ENCODE assay signal across 20 cellular contexts in the genomic region with DNA sequence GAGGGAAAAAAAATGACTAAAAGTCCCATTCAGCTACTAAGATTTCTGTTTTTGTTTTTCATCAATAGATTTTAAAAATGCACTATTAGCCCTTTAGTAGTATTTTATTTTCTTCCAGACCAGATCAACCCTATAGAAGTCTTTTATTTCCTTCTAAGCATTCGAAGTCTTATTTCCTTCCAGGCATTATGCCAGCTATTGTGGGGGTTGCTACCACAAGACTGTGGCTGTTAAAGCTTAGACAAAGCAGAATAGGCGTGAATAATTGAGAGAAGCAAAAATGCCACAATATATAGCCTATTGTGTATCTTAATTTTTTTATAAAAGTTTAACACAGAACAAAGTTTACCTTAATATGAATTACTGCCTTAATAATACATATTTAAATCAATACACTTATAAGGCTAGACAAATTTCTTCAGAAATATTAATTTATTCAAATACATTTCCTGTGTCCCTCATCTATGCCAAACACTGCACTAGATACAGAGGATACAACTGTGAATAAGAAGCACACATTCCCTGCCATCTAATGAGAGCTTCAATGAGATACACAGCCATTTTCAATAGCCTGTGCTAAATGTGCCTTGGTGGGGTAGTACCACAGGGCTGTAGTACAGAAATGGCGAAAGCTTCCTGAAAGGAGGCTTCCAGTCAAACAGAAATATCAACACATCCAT. TPM values are rescaled to one million over a fixed set of nuclear protein-coding genes. Genes with fewer than 3 reads are reported as not detected.
DNase-seq lines count a peak whose midpoint lies in the region; ATAC-seq and TF ChIP-seq lines count a peak whose summit lies in the region.
"Had no signal": no experiment of that assay in that cellular context is flagged by ENCODE, and none has a peak within 500 bp of the region (broad histone marks: within the 10 kb centered on the region; RNA-seq: fewer than 3 reads in every experiment).

No MANE protein-coding gene starts in this region.

- ATAC-seq in omental fat pad (ENCODE audit: low FRiP score), result no peak
- no peak for ATAC-seq in GM18909 (IDR thresholded peaks at IDR 0.05; ENCODE audit: poor library complexity, unreplicated experiment)
- no peak for ATAC-seq in HG02885 (IDR thresholded peaks at IDR 0.05; ENCODE audit: poor library complexity, unreplicated experiment)

- H3K4me3 ChIP-seq in AG10803 (ENCODE audit: low read length), result no peak overlapping the region
- H3K4me3 ChIP-seq: ascending aorta, BLaER1, left ventricle myocardium inferior, right atrium auricular region, suprapubic skin, vagina had no signal

- DNase-seq in AG10803 (ENCODE audit: low read depth) (peak; percentile 16), MV-4-11 (lab: John Stamatoyannopoulos, UW) (peak; percentile 11), astrocyte of the hippocampus (ENCODE audit: low read depth, low spot score) (peak; percentile 78), glomerular endothelial cell (ENCODE audit: extremely low read depth, low read depth, low spot score) (peak; percentile 36), omental fat pad (ENCODE audit: low spot score) (no peak), amygdala (lab: John Stamatoyannopoulos, UW) (no peak)
- DNase-seq: activated B cell treated with CpG ODN at 0.5 μM for 24 hours; activated CD4-positive, alpha-beta memory T cell treated with anti-CD3 and anti-CD28 coated beads for 36 hours; activated naive CD4-positive, alpha-beta T cell treated with anti-CD3 and anti-CD28 coated beads for 36 hours; left ventricle myocardium inferior; NCI-H526 treated with DMSO at 0.1 percent for 48 hours; stimulated activated CD4-positive, alpha-beta T cell treated with anti-CD3 and anti-CD28 coated beads, Interleukin-15, amount 100 ng/mL, for 24 hours; T-helper 1 cell had no signal

- TF ChIP-seq CTCF in AG10803 (conservative IDR thresholded peaks at IDR 0.05; ENCODE audit: low read length) (no peak), omental fat pad (IDR thresholded peaks at IDR 0.05) (no peak)

RNA-seq across cellular contexts. Expression of gene SLC10A7, which starts 33.1 kb away (rescaled TPM):
- 5.4 and 12.4 TPM in 2 replicates for total RNA-seq in glomerular endothelial cell
- total RNA-seq in omental fat pad, result 10 to 100 TPM in 3 of 4 donors, 1 to 10 TPM in 1; 5.9 to 17.2 (median 12.9) TPM

Comparison
In these comparisons a context has a peak if more than half of its experiments do, and no peak if none do; other contexts are left out.
1. DNase-seq: peak in AG10803 (single experiment), MV-4-11 (single experiment), astrocyte of the hippocampus (single experiment) and glomerular endothelial cell (single experiment); none in omental fat pad (single experiment) and amygdala (0 of 56).